ENCODE assay signal across 14 cellular contexts in genomic region chr7:28003408-28003807, GRCh38.
DNase-seq lines count a peak whose midpoint lies in the region; ATAC-seq and TF ChIP-seq lines count a peak whose summit lies in the region.
"Had no signal": no experiment of that assay in that cellular context is flagged by ENCODE, and none has a peak within 500 bp of the region (broad histone marks: within the 10 kb centered on the region; RNA-seq: fewer than 3 reads in every experiment).

No MANE protein-coding gene starts in this region.

- H3K4me1 ChIP-seq in HCT116 (ENCODE audit: control insufficient read depth in 1 of 2, insufficient read depth in 2 of 2, low read length in 2 of 2) (0 out of 4 replicates have a peak, but pooled peaks cover 0 to 2% of the 10 kb centered on the region in 2 experiments), neuron (ENCODE audit: insufficient read depth, low read length) (no peaks in the 10 kb centered on the region), smooth muscle cell (ENCODE audit: low read depth) (peaks cover 6% of the 10 kb centered on the region), A673 (ENCODE audit: insufficient read depth, low read length, poor library complexity, severe bottlenecking) (peaks cover 4% of the 10 kb centered on the region)
- H3K4me1 ChIP-seq: A549, Caco-2 had no signal

- H3F3A ChIP-seq in smooth muscle cell (ENCODE audit: low read depth) = peaks cover 20% of the 10 kb centered on the region

- no peak for DNase-seq in HCT116 (ENCODE audit: low read depth, low spot score)
- no peak for DNase-seq in smooth muscle cell (lab: John Stamatoyannopoulos, UW; ENCODE audit: unreplicated experiment)
- no peak for DNase-seq in A673 (ENCODE audit: low spot score)
- DNase-seq: Caco-2; CD4-positive, alpha-beta T cell; CD8-positive, alpha-beta T cell; DMS79 treated with DMSO at 0.1 percent for 48 hours; GF-D8 had no signal

- H3K9me3 ChIP-seq in HCT116 (ENCODE audit: control insufficient read depth in 1 of 2, insufficient read depth in 1 of 2, low read depth in 1 of 2, low read length in 2 of 2) (no peaks in the 10 kb centered on the region), neuron (ENCODE audit: low read length) (no peaks in the 10 kb centered on the region), smooth muscle cell (replicated peaks; ENCODE audit: low read depth) (no peaks in the 10 kb centered on the region), A673 (ENCODE audit: low read depth, low read length, poor library complexity, severe bottlenecking) (no peaks in the 10 kb centered on the region)
- H3K9me3 ChIP-seq: A549; BLaER1 treated with 17β-estradiol and CSF1 and Interleukin-3, amounts not matched to agents 10 nM and 100 nM; Caco-2 had no signal

- H3K4me3 ChIP-seq in HCT116 (replicated peaks in 1 of 2; ENCODE audit: low read depth in 1 of 2, low read length in 2 of 2) = no peak overlapping the region
- no peak overlapping the region for H3K4me3 ChIP-seq in neuron (ENCODE audit: low read length)
- H3K4me3 ChIP-seq in smooth muscle cell = no peak overlapping the region
- H3K4me3 ChIP-seq in A673 (ENCODE audit: low read depth, low read length, poor library complexity, severe bottlenecking) = no peak overlapping the region
- H3K4me3 ChIP-seq: A549; BLaER1 treated with 17β-estradiol and CSF1 and Interleukin-3, amounts not matched to agents 10 nM and 100 nM had no signal

- H3K4me2 ChIP-seq in HCT116 (ENCODE audit: low read length) (no peak overlapping the region), smooth muscle cell (no peak overlapping the region)
- H3K4me2 ChIP-seq: A549; BLaER1 treated with 17β-estradiol and CSF1 and Interleukin-3, amounts not matched to agents 10 nM and 100 nM had no signal

- intact Hi-C loops in HCT116 (cut with micrococcal nuclease) = no loop called here
- intact Hi-C loops in A673 (cut with micrococcal nuclease; ENCODE audit: unreplicated experiment) = no loop called here

- no peaks in the 10 kb centered on the region for H3K79me2 ChIP-seq in HCT116 (ENCODE audit: insufficient read depth, low read length)
- H3K79me2 ChIP-seq in smooth muscle cell (ENCODE audit: low read depth) = peaks cover 17% of the 10 kb centered on the region

- BruUV-seq in HCT116 (replicated peaks; lab: Mats Ljungman, UMichigan) = no TSS peak
- no TSS peak for BruUV-seq in A673 (replicated peaks; lab: Mats Ljungman, UMichigan)

- no peaks in the 10 kb centered on the region for H3K27me3 ChIP-seq in HCT116 (ENCODE audit: insufficient read depth, low read length)
- H3K27me3 ChIP-seq in neuron (ENCODE audit: insufficient read depth, low read length) = no peaks in the 10 kb centered on the region
- no peaks in the 10 kb centered on the region for H3K27me3 ChIP-seq in smooth muscle cell (ENCODE audit: low read depth)
- H3K27me3 ChIP-seq in A673 (replicated peaks; ENCODE audit: insufficient read depth, low read depth, low read length, poor library complexity) = peaks cover 14% of the 10 kb centered on the region
- H3K27me3 ChIP-seq: BLaER1 treated with 17β-estradiol and CSF1 and Interleukin-3, amounts not matched to agents 10 nM and 100 nM had no signal

- H3K36me3 ChIP-seq in HCT116 (ENCODE audit: control insufficient read depth in 1 of 2, insufficient read depth in 2 of 2, low read length in 2 of 2) = no peaks in the 10 kb centered on the region
- H3K36me3 ChIP-seq in neuron (ENCODE audit: insufficient read depth, low read length) = no peaks in the 10 kb centered on the region
- H3K36me3 ChIP-seq in smooth muscle cell (ENCODE audit: low read depth) = no peaks in the 10 kb centered on the region
- no peaks in the 10 kb centered on the region for H3K36me3 ChIP-seq in A673 (ENCODE audit: insufficient read depth, low read length, poor library complexity, severe bottlenecking)

- TF ChIP-seq CTCF in HCT116 (IDR thresholded peaks at IDR 0.05 in 2 of 3, conservative IDR thresholded peaks at IDR 0.05 in 1 of 3; ENCODE audit: borderline replicate concordance in 1 of 3, insufficient read depth in 1 of 3, low read depth in 2 of 3, low read length in 2 of 3) (no peak), smooth muscle cell (IDR thresholded peaks at IDR 0.05; ENCODE audit: borderline replicate concordance, insufficient read depth, poor library complexity, severe bottlenecking) (no peak), A673 (conservative IDR thresholded peaks at IDR 0.05; ENCODE audit: low read depth, low read length) (no peak)

- 99% methylated on average over 2 of the region's 2 CpGs for WGBS in smooth muscle cell (ENCODE audit: low lambda C conversion rate)

- POLR2A ChIA-PET in HCT116 (lab: Charles Lee) (no interaction called here), A673 (lab: Charles Lee; ENCODE audit: low non-redundant PET) (no interaction called here)

- ATAC-seq in HCT116 (no peak), GM21367 (IDR thresholded peaks at IDR 0.05; ENCODE audit: unreplicated experiment) (no peak)
- ATAC-seq: CD8-positive, alpha-beta T cell had no signal

- RAD21 ChIA-PET in HCT116 (lab: Charles Lee; ENCODE audit: low non-redundant PET in 1 of 2, low total read pairs in 2 of 2, uncharacterized antibody in 2 of 2, unreplicated experiment in 2 of 2) = no interaction called here

- CTCF ChIA-PET in HCT116 (lab: Charles Lee) = no interaction called here
- CTCF ChIA-PET in A673 (lab: Charles Lee) = no interaction called here

- H3K27ac ChIP-seq in HCT116 (ENCODE audit: low read depth, low read length) (no peak overlapping the region), smooth muscle cell (ENCODE audit: low read depth) (peak overlapping the region; percentile 5), A673 (ENCODE audit: low read depth, low read length, poor library complexity, severe bottlenecking) (no peak overlapping the region)
- H3K27ac ChIP-seq: 22Rv1; A549; BLaER1 treated with 17β-estradiol and CSF1 and Interleukin-3, amounts not matched to agents 10 nM and 100 nM; C4-2B had no signal

- H4K20me1 ChIP-seq in HCT116 (ENCODE audit: insufficient read depth) = no peaks in the 10 kb centered on the region
- H4K20me1 ChIP-seq in smooth muscle cell (ENCODE audit: low read depth) = peaks cover 3% of the 10 kb centered on the region

- H3K9me2 ChIP-seq in HCT116 (ENCODE audit: insufficient read depth) = no peaks in the 10 kb centered on the region

- no peak overlapping the region for H3K9ac ChIP-seq in HCT116 (ENCODE audit: low read length)
- no peak overlapping the region for H3K9ac ChIP-seq in smooth muscle cell (ENCODE audit: low read depth)
- H3K9ac ChIP-seq: BLaER1 treated with 17β-estradiol and CSF1 and Interleukin-3, amounts not matched to agents 10 nM and 100 nM had no signal

- H2AFZ ChIP-seq in HCT116 (ENCODE audit: low read depth, low read length, poor library complexity, severe bottlenecking) = peak overlapping the region; percentile 26
- H2AFZ ChIP-seq in neuron (ENCODE audit: low read depth, low read length) = peak overlapping the region; percentile 36
- H2AFZ ChIP-seq in smooth muscle cell (ENCODE audit: low read depth) = no peak overlapping the region

- TF ChIP-seq POLR2A in HCT116 (IDR thresholded peaks at IDR 0.05; ENCODE audit: borderline replicate concordance, extremely low read depth, insufficient read depth, insufficient read length) = no peak

- no peak for TF ChIP-seq RAD21 in HCT116 (IDR thresholded peaks at IDR 0.05; ENCODE audit: low read depth)

TF ChIP-seq in HCT116, 20 proteins besides CTCF, POLR2A, EP300 and RAD21:
- TF ChIP-seq EZH2 (IDR thresholded peaks at IDR 0.05) (no peak), MAX (IDR thresholded peaks at IDR 0.05) (no peak), POLR2AphosphoS5 (IDR thresholded peaks at IDR 0.05; ENCODE audit: low read depth, low read length) (no peak), EGR1 (IDR thresholded peaks at IDR 0.05; ENCODE audit: low read depth) (no peak), ELF1 (IDR thresholded peaks at IDR 0.05; ENCODE audit: borderline replicate concordance, low read depth) (no peak), ZFX (IDR thresholded peaks at IDR 0.05) (no peak), TCF7L2 (IDR thresholded peaks at IDR 0.05; ENCODE audit: borderline replicate concordance, extremely low read depth, insufficient read depth, insufficient read length) (no peak), FOSL1 (IDR thresholded peaks at IDR 0.05; ENCODE audit: low read depth) (no peak), ATF3 (IDR thresholded peaks at IDR 0.05) (no peak), REST (IDR thresholded peaks at IDR 0.05; ENCODE audit: low read depth) (no peak)
